10 cellular contexts compared by ENCODE assay signal in genomic region chr22:24593810-24594568, GRCh38. TPM values are rescaled to one million over a fixed set of nuclear protein-coding genes. Genes with fewer than 3 reads are reported as not detected.
DNase-seq lines count a peak whose midpoint lies in the region; ATAC-seq and TF ChIP-seq lines count a peak whose summit lies in the region.
"Had no signal": no experiment of that assay in that cellular context is flagged by ENCODE, and none has a peak within 500 bp of the region (broad histone marks: within the 10 kb centered on the region; RNA-seq: fewer than 3 reads in every experiment).

No MANE protein-coding gene starts in this region.

- H3K27ac Mint-ChIP-seq in progenitor cell of endocrine pancreas, result peak overlapping the region; percentile 89

- peaks cover 3% of the 10 kb centered on the region for H3K4me1 Mint-ChIP-seq in progenitor cell of endocrine pancreas (ENCODE audit: low read depth)

- H3K27ac ChIP-seq in DND-41 (ENCODE audit: low read length), result no peak overlapping the region

- no peak for DNase-seq in DND-41
- DNase-seq in NT2/D1 (ENCODE audit: low read depth, low spot score), result no peak
- DNase-seq in glomerular visceral epithelial cell (ENCODE audit: extremely low spot score), result peak; percentile 28
- no peak for DNase-seq in progenitor cell of endocrine pancreas (ENCODE audit: low spot score, unreplicated experiment)
- no peak for DNase-seq in UCSD-AML1 (lab: John Stamatoyannopoulos, UW; ENCODE audit: unreplicated experiment)
- DNase-seq in SKM-1 treated with dmso at 0.1 percent for 144 hours (lab: John Stamatoyannopoulos, UW; ENCODE audit: unreplicated experiment), result no peak
- DNase-seq in occipital lobe (lab: John Stamatoyannopoulos, UW), result no peak
- DNase-seq: brain microvascular endothelial cell; stimulated activated CD4-positive, alpha-beta T cell treated with anti-CD3 and anti-CD28 coated beads, Interleukin-4, amount 100 ng/mL, for 24 hours had no signal

- H3K4me3 Mint-ChIP-seq in progenitor cell of endocrine pancreas (ENCODE audit: low read depth), result peak overlapping the region; percentile 70

- H4K20me1 ChIP-seq in DND-41 (ENCODE audit: insufficient read depth, low read length), result no peaks in the 10 kb centered on the region

- H3K4me3 ChIP-seq in DND-41 (ENCODE audit: low read depth in 1 of 2, low read length in 2 of 2) (no peak overlapping the region), NT2/D1 (ENCODE audit: insufficient read length, low read depth) (no peak overlapping the region)

- H3K9ac ChIP-seq in DND-41 (ENCODE audit: low read depth, low read length), result no peak overlapping the region
- H3K9ac ChIP-seq in NT2/D1 (ENCODE audit: insufficient read length, low read depth), result peak overlapping the region; percentile 61

- no peak overlapping the region for H2AFZ ChIP-seq in DND-41 (ENCODE audit: low read depth, low read length)

- H3K36me3 ChIP-seq in DND-41 (ENCODE audit: insufficient read depth, low read length) (no peaks in the 10 kb centered on the region), NT2/D1 (ENCODE audit: insufficient read depth, insufficient read length, low read length) (peaks cover 1% of the 10 kb centered on the region)
- H3K36me3 ChIP-seq: brain microvascular endothelial cell had no signal

- 0 out of 3 replicates have a peak, but pooled peaks have one; percentile 24 for ATAC-seq in DND-41 (ENCODE audit: insufficient read depth, low read depth)
- no peak for ATAC-seq in GM18873 (IDR thresholded peaks at IDR 0.05; ENCODE audit: low FRiP score, unreplicated experiment)

- no peaks in the 10 kb centered on the region for H3K9me3 Mint-ChIP-seq in progenitor cell of endocrine pancreas (ENCODE audit: low read depth)

- H3K4me2 ChIP-seq in DND-41 (ENCODE audit: insufficient read depth, low read length), result no peak overlapping the region

- H3K79me2 ChIP-seq in DND-41 (ENCODE audit: insufficient read depth, low read length), result no peaks in the 10 kb centered on the region

- H3K27me3 ChIP-seq in DND-41 (ENCODE audit: insufficient read depth, low read length, poor library complexity), result no peaks in the 10 kb centered on the region
- H3K27me3 ChIP-seq in NT2/D1 (ENCODE audit: insufficient read depth, insufficient read length), result no peaks in the 10 kb centered on the region
- H3K27me3 ChIP-seq: brain microvascular endothelial cell had no signal

- TF ChIP-seq CTCF in DND-41 (IDR thresholded peaks at IDR 0.05; ENCODE audit: borderline replicate concordance, extremely low read depth, low read length, poor library complexity, severe bottlenecking) (no peak), progenitor cell of endocrine pancreas (IDR thresholded peaks at IDR 0.05; ENCODE audit: unreplicated experiment) (no peak)

- no peaks in the 10 kb centered on the region for H3K27me3 Mint-ChIP-seq in progenitor cell of endocrine pancreas

- H3K9me3 ChIP-seq in DND-41 (ENCODE audit: insufficient read depth, low read length, severe bottlenecking) (no peaks in the 10 kb centered on the region), NT2/D1 (ENCODE audit: insufficient read depth, low read length) (no peaks in the 10 kb centered on the region)

- H3K36me3 Mint-ChIP-seq in progenitor cell of endocrine pancreas (ENCODE audit: insufficient read depth), result no peaks in the 10 kb centered on the region

- H3K4me1 ChIP-seq in DND-41 (ENCODE audit: insufficient read depth, low read length), result no peaks in the 10 kb centered on the region
- peaks cover 17% of the 10 kb centered on the region for H3K4me1 ChIP-seq in NT2/D1 (ENCODE audit: insufficient read depth, insufficient read length)

RNA-seq across cellular contexts. Expression of gene LRRC75B, which starts 1.1 kb away (rescaled TPM):
- total RNA-seq in progenitor cell of endocrine pancreas, result 23.6 and 24.6 TPM in 2 replicates
- 5.3 TPM for total RNA-seq in occipital lobe

RNA-seq across cellular contexts. Expression of gene GGT1, which starts 9.0 kb away (rescaled TPM):
- total RNA-seq in progenitor cell of endocrine pancreas (16.9 and 17.1 TPM in 2 replicates), occipital lobe (2.2 TPM)

RNA-seq across cellular contexts. Expression of gene SNRPD3, which starts 38.2 kb away (rescaled TPM):
- total RNA-seq in progenitor cell of endocrine pancreas (124 and 125 TPM in 2 replicates), occipital lobe (124 TPM)

RNA-seq across cellular contexts. Expression of gene GUCD1, which starts 39.1 kb away (rescaled TPM):
- total RNA-seq in progenitor cell of endocrine pancreas (62.0 and 67.5 TPM in 2 replicates), occipital lobe (48.7 TPM)
